ENCODE assay signal across 16 cellular contexts in the genomic region with DNA sequence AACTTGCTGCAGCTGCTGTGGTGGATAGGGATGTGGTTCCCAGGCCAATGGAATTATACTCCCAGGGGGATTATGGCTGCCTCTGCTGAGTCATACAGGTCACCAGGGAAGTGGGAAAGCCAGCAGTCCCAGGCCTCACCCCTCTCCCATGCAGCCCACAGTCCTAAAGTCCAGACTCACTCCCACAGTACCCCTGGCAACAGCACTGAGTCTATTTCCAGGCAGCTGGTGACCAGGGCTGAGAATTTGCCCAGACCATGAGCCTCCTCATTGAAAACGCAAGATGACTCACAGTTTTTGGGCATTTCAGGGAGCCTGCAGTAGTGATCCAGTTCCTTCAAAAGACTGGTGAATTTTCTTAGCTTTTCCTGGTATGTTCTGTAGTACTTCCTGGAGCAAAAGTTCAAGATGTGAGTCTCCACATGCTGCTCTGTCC.
DNase-seq lines count a peak whose midpoint lies in the region; ATAC-seq, FAIRE-seq and TF ChIP-seq lines count a peak whose summit lies in the region.
"Had no signal": no experiment of that assay in that cellular context is flagged by ENCODE, and none has a peak within 500 bp of the region (broad histone marks: within the 10 kb centered on the region; RNA-seq: fewer than 3 reads in every experiment).

No MANE protein-coding gene starts in this region.

- H3K36me3 ChIP-seq in BE2C (no peaks in the 10 kb centered on the region), bronchial epithelial cell (ENCODE audit: control insufficient read depth, insufficient read depth, low read length) (no peaks in the 10 kb centered on the region), lung (ENCODE audit: control insufficient read depth in 2 of 2, insufficient read depth in 2 of 2, low read length in 2 of 2) (no peaks in the 10 kb centered on the region)
- H3K36me3 ChIP-seq: adrenal gland had no signal

- POLR2A ChIA-PET in activated CD8-positive, alpha-beta T cell treated with anti-CD3 and anti-CD28 coated beads for 36 hours (lab: Charles Lee), result no interaction called here

- H3K9me3 Mint-ChIP-seq in activated CD8-positive, alpha-beta T cell treated with anti-CD3 and anti-CD28 coated beads for 36 hours, result peaks cover 12% of the 10 kb centered on the region
- H3K9me3 Mint-ChIP-seq: activated T-helper 1 cell treated with anti-CD3 and anti-CD28 coated beads, Interleukin-12 subunit alpha, Interleukin-12 subunit beta, Interleukin-2, Interleukin-4 antibody, amounts not matched to agents 30 ng/mL and 10 ng/mL and 1 ng/mL, durations not matched to agents 14 hours and 24 hours and 36 hours had no signal

- H3K9me3 ChIP-seq in BE2C (no peaks in the 10 kb centered on the region), lung (ENCODE audit: control insufficient read depth in 2 of 2, insufficient read depth in 1 of 2, low read length in 1 of 2) (peaks cover 0 to 6% of the 10 kb centered on the region in 2 donors)
- H3K9me3 ChIP-seq: adrenal gland had no signal

- ATAC-seq in lung (ENCODE audit: insufficient read depth, low FRiP score) (peak; percentile 20), HG02973 (IDR thresholded peaks at IDR 0.05; ENCODE audit: unreplicated experiment) (no peak)
- no peak for ATAC-seq in activated CD8-positive, alpha-beta T cell treated with anti-CD3 and anti-CD28 coated beads for 36 hours

- no peaks in the 10 kb centered on the region for H3K4me1 Mint-ChIP-seq in activated CD8-positive, alpha-beta T cell treated with anti-CD3 and anti-CD28 coated beads for 36 hours (ENCODE audit: low read depth)

- no peak overlapping the region for H3K27ac ChIP-seq in lung (ENCODE audit: low read depth in 1 of 2, low read length in 1 of 2)
- H3K27ac ChIP-seq: adrenal gland had no signal

- H3K27me3 ChIP-seq in BE2C (no peaks in the 10 kb centered on the region), bronchial epithelial cell (ENCODE audit: control insufficient read depth, insufficient read depth, low read length) (no peaks in the 10 kb centered on the region), lung (ENCODE audit: control insufficient read depth, insufficient read depth) (no peaks in the 10 kb centered on the region)
- H3K27me3 ChIP-seq: adrenal gland had no signal

- peaks cover 9% of the 10 kb centered on the region; the same call in 1 of the 2 replicates for H3K4me1 ChIP-seq in BE2C
- peaks cover 0 to 3% of the 10 kb centered on the region in 2 donors for H3K4me1 ChIP-seq in lung (ENCODE audit: control insufficient read depth in 2 of 2, insufficient read depth in 2 of 2, low read length in 2 of 2)

- peaks cover 3% of the 10 kb centered on the region for H3K27me3 Mint-ChIP-seq in activated CD8-positive, alpha-beta T cell treated with anti-CD3 and anti-CD28 coated beads for 36 hours
- H3K27me3 Mint-ChIP-seq: dendritic cell treated with granulocyte-macrophage colony-stimulating factor and Interleukin-4, amounts not matched to agents 40 ng/mL and 50 ng/mL, for 4 days had no signal

- WGBS in lung, 2 donors, result 78 to 92% methylated on average over 1 of the region's 1 CpG

- no peak for TF ChIP-seq CTCF in BE2C (IDR thresholded peaks at IDR 0.05; ENCODE audit: low read depth, low read length)
- no peak for TF ChIP-seq CTCF in bronchial epithelial cell (IDR thresholded peaks at IDR 0.05; ENCODE audit: insufficient read depth, low read length, severe bottlenecking)
- no peak for TF ChIP-seq CTCF in lung (IDR thresholded peaks at IDR 0.05; ENCODE audit: control extremely low read depth, extremely low read depth)
- no peak for TF ChIP-seq CTCF in activated CD8-positive, alpha-beta T cell treated with anti-CD3 and anti-CD28 coated beads for 36 hours (IDR thresholded peaks at IDR 0.05)

- H3K36me3 Mint-ChIP-seq in activated CD8-positive, alpha-beta T cell treated with anti-CD3 and anti-CD28 coated beads for 36 hours (ENCODE audit: low read depth), result peaks cover 1% of the 10 kb centered on the region

- no peak for TF ChIP-seq POLR2A in GM12891 (IDR thresholded peaks at IDR 0.05; ENCODE audit: low read depth, low read length)

- CTCF ChIA-PET in activated CD8-positive, alpha-beta T cell treated with anti-CD3 and anti-CD28 coated beads for 36 hours (lab: Charles Lee), result no interaction called here

- no peak overlapping the region for H3K4me3 Mint-ChIP-seq in activated CD8-positive, alpha-beta T cell treated with anti-CD3 and anti-CD28 coated beads for 36 hours
- H3K4me3 Mint-ChIP-seq: activated T-helper 1 cell treated with anti-CD3 and anti-CD28 coated beads, Interleukin-12 subunit alpha, Interleukin-12 subunit beta, Interleukin-2, Interleukin-4 antibody, amounts not matched to agents 30 ng/mL and 10 ng/mL and 1 ng/mL, durations not matched to agents 14 hours and 24 hours and 36 hours; dendritic cell treated with granulocyte-macrophage colony-stimulating factor and Interleukin-4, amounts not matched to agents 40 ng/mL and 50 ng/mL, for 4 days had no signal

- H3K4me3 ChIP-seq in BE2C (ENCODE audit: low read depth, low read length) (no peak overlapping the region), bronchial epithelial cell (ENCODE audit: low read depth, low read length) (no peak overlapping the region), lung (no peak overlapping the region)
- H3K4me3 ChIP-seq: adrenal gland had no signal

- H3K27ac Mint-ChIP-seq in activated CD8-positive, alpha-beta T cell treated with anti-CD3 and anti-CD28 coated beads for 36 hours, result no peak overlapping the region
- H3K27ac Mint-ChIP-seq: activated T-helper 1 cell treated with anti-CD3 and anti-CD28 coated beads, Interleukin-12 subunit alpha, Interleukin-12 subunit beta, Interleukin-2, Interleukin-4 antibody, amounts not matched to agents 30 ng/mL and 10 ng/mL and 1 ng/mL, durations not matched to agents 14 hours and 24 hours and 36 hours; dendritic cell treated with granulocyte-macrophage colony-stimulating factor and Interleukin-4, amounts not matched to agents 40 ng/mL and 50 ng/mL, for 4 days had no signal

- DNase-seq in BE2C, result peak; percentile 58
- DNase-seq in HS-5 (ENCODE audit: low read depth), result peak; percentile 15
- DNase-seq in bronchial epithelial cell (ENCODE audit: low read depth), result peak; percentile 36
- no peak for DNase-seq in lung (ENCODE audit: low spot score)
- no peak for DNase-seq in activated CD8-positive, alpha-beta T cell treated with anti-CD3 and anti-CD28 coated beads for 36 hours
- DNase-seq in GM12891 (ENCODE audit: insufficient read length, low spot score), result no peak
- DNase-seq in D341Med (ENCODE audit: low spot score), result no peak
- DNase-seq: activated CD4-positive, alpha-beta T cell treated with anti-CD3 and anti-CD28 coated beads, Interleukin-2, amount 50 U/mL, for 48 hours; adrenal gland; foreskin melanocyte; occipital lobe; Right ventricle myocardium superior had no signal

- intact Hi-C loops in activated CD8-positive, alpha-beta T cell treated with anti-CD3 and anti-CD28 coated beads for 36 hours (cut with micrococcal nuclease), result no loop called here

- FAIRE-seq in bronchial epithelial cell (lab: Jason Lieb, UNC), result no peak
- no peak for FAIRE-seq in GM12891 (lab: Jason Lieb, UNC)
- FAIRE-seq: HTR-8/SVneo had no signal

TF ChIP-seq in GM12891, 5 proteins besides CTCF, POLR2A, EP300 and RAD21:
- TF ChIP-seq SPI1 (IDR thresholded peaks at IDR 0.05; ENCODE audit: low read depth, low read length) (no peak), PAX5 (IDR thresholded peaks at IDR 0.05; ENCODE audit: insufficient read depth, low read length, severe bottlenecking) (no peak), POLR2AphosphoS5 (IDR thresholded peaks at IDR 0.05; ENCODE audit: low read depth, low read length) (no peak), TAF1 (IDR thresholded peaks at IDR 0.05; ENCODE audit: low read depth, low read length) (no peak), POU2F2 (IDR thresholded peaks at IDR 0.05; ENCODE audit: low read depth, low read length) (no peak)

Comparison
In these comparisons a context has a peak if more than half of its experiments do, and no peak if none do; other contexts are left out.
1. DNase-seq: peak in BE2C (single experiment), HS-5 (single experiment) and bronchial epithelial cell (single experiment); none in lung (single experiment), activated CD8-positive, alpha-beta T cell treated with anti-CD3 and anti-CD28 coated beads for 36 hours (single experiment), GM12891 (single experiment) and D341Med (single experiment).